1 cellular context compared by ENCODE assay signal in the genomic region with DNA sequence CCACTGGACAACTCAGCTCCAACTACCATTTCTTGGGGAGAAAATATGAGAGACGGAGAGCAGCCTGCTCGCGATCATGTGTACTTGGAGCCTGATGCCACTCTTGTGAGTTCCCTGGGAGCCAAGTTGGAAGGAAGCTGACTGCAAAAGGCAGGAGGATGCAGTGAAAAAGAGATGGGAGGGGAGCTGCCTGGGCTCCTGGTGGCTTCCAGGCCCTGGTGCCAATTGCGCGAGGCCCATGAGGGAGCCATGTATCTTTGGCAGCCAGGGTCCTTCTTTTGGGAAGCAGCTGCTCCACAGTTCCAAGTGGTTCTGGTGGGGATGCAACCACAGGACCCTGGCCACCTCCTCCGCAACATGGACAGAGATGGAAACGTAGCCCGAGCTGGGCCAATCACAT.
TF ChIP-seq lines count a peak whose summit lies in the region.

No MANE protein-coding gene starts in this region.

TF ChIP-seq in endothelial cell of umbilical vein, 7 proteins besides CTCF, POLR2A, EP300 and RAD21:
- TF ChIP-seq MAX (IDR thresholded peaks at IDR 0.05; ENCODE audit: insufficient read depth, insufficient read length) (no peak), POLR2AphosphoS5 (IDR thresholded peaks at IDR 0.05; ENCODE audit: insufficient read depth, low read depth, low read length) (peak; percentile 15)
